ENCODE assay signal across 12 cellular contexts in the genomic region with DNA sequence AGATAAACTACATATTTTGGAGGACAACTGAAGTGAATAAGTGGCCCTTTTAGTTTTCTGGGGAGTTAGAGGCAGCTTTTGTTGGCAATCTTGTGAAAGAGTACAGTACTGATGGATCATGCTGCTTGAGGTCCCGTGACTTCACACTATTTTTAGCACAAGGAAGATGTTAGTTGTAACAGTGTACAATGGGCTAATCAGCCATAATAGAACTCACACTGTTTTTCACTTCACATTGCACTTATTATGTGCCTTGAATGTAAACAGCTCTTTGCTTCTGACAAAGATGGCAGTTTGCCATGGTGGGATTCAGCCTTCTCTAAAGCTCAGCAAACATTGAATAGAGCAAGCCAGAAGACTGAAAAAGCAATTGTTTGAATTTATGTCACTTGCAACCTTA.
DNase-seq lines count a peak whose midpoint lies in the region; ATAC-seq and TF ChIP-seq lines count a peak whose summit lies in the region.
"Had no signal": no experiment of that assay in that cellular context is flagged by ENCODE, and none has a peak within 500 bp of the region (broad histone marks: within the 10 kb centered on the region; RNA-seq: fewer than 3 reads in every experiment).

No MANE protein-coding gene starts in this region.

- 0 to 13% (median 10%) methylated on average over 1 of the region's 1 CpG for WGBS in ovary, 3 donors

- no peak overlapping the region for H3K27ac ChIP-seq in lower lobe of right lung
- H3K27ac ChIP-seq in ovary, result no peak overlapping the region
- H3K27ac ChIP-seq: skin epidermis, transverse colon had no signal

- DNase-seq in COR-L47 (lab: John Stamatoyannopoulos, UW) (peak; percentile 98), NCI-H1105 (lab: John Stamatoyannopoulos, UW) (peak; percentile 85), amniotic epithelial cell (ENCODE audit: low read depth) (peak; percentile 28), lower lobe of right lung (no peak), GM20000 (ENCODE audit: low spot score) (no peak), ovary (no peak), AML-193 (lab: John Stamatoyannopoulos, UW) (no peak)
- DNase-seq in stimulated activated CD4-positive, alpha-beta T cell treated with anti-CD3 and anti-CD28 coated beads, Interleukin-4, amount 100 ng/mL, for 24 hours, result no peak
- DNase-seq: activated CD8-positive, alpha-beta memory T cell treated with anti-CD3 and anti-CD28 coated beads, Interleukin-2, amount 50 U/mL, for 48 hours; GDM1; transverse colon had no signal

- TF ChIP-seq CTCF in lower lobe of right lung (IDR thresholded peaks at IDR 0.05) (no peak), GM20000 (IDR thresholded peaks at IDR 0.05; ENCODE audit: extremely low read depth, missing control alignments) (no peak), ovary (IDR thresholded peaks at IDR 0.05) (no peak)

- no peak overlapping the region for H3K4me3 ChIP-seq in lower lobe of right lung
- H3K4me3 ChIP-seq in ovary, result no peak overlapping the region
- H3K4me3 ChIP-seq: skin epidermis, transverse colon had no signal

- no peak for TF ChIP-seq EP300 in ovary (IDR thresholded peaks at IDR 0.05)

- H3K27me3 ChIP-seq in lower lobe of right lung (ENCODE audit: low read depth) (no peaks in the 10 kb centered on the region), ovary (no peaks in the 10 kb centered on the region)
- H3K27me3 ChIP-seq: transverse colon had no signal

- H3K9me3 ChIP-seq in lower lobe of right lung (no peaks in the 10 kb centered on the region), ovary (no peaks in the 10 kb centered on the region)
- H3K9me3 ChIP-seq: transverse colon had no signal

- intact Hi-C loops in lower lobe of right lung (cut with DNase I), result no loop called here
- intact Hi-C loops in ovary (cut with DNase I), result no loop called here

- no peak for TF ChIP-seq POLR2A in ovary (IDR thresholded peaks at IDR 0.05)

- H3K4me1 ChIP-seq in lower lobe of right lung (peaks cover 12% of the 10 kb centered on the region), ovary (ENCODE audit: insufficient read depth) (peaks cover 3% of the 10 kb centered on the region)

- no peaks in the 10 kb centered on the region for H3K36me3 ChIP-seq in lower lobe of right lung
- H3K36me3 ChIP-seq in ovary, result no peaks in the 10 kb centered on the region
- H3K36me3 ChIP-seq: transverse colon had no signal

- peak; percentile 45 to 56 for ATAC-seq in lower lobe of right lung

Comparison
In these comparisons a context has a peak if more than half of its experiments do, and no peak if none do; other contexts are left out.
1. DNase-seq: peak in COR-L47 (single experiment), NCI-H1105 (single experiment) and amniotic epithelial cell (single experiment); none in lower lobe of right lung (single experiment), GM20000 (single experiment), stimulated activated CD4-positive, alpha-beta T cell treated with anti-CD3 and anti-CD28 coated beads, Interleukin-4, amount 100 ng/mL, for 24 hours (single experiment), ovary (0 of 5) and AML-193 (0 of 2).